ENCODE assay signal across 17 cellular contexts in the genomic region with DNA sequence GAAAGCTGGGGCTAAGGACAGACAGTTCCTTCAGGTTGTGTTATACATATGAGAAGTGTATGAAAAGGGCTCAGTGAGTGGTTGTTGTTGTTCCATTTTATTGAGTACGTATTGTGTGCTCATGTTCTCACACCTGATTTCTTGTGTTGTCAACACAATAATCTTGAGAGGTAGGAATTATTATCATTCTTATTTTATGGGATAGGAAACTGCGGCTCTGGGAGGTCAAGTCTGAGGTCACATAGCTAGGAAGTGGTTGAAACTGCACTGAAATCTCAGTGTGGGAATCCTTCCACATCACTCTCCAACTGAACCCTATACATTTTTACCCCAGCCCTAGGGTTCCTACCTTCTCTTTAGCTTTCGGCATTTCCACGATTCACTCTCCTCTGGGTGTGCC.
A peak's percentile ranks its signal among the peaks of the same experiment; 100 is the strongest.
DNase-seq lines count a peak whose midpoint lies in the region; ATAC-seq and TF ChIP-seq lines count a peak whose summit lies in the region.
"Had no signal": no experiment of that assay in that cellular context is flagged by ENCODE, and none has a peak within 500 bp of the region (broad histone marks: within the 10 kb centered on the region; RNA-seq: fewer than 3 reads in every experiment).

No MANE protein-coding gene starts in this region.

- no peaks in the 10 kb centered on the region for H3K9me3 ChIP-seq in OCI-LY1 (ENCODE audit: low read length)
- H3K9me3 ChIP-seq: adrenal gland had no signal

- no peaks in the 10 kb centered on the region for H3K36me3 ChIP-seq in OCI-LY1 (ENCODE audit: insufficient read depth, low read length)
- H3K36me3 ChIP-seq: adrenal gland had no signal

- CTCF ChIA-PET in GM10248 (lab: Yijun Ruan, JAX): interaction anchor here (2.1 to 6.1 kb wide), 2 partner anchors 13 to 142 kb away, joined by 4 to 41 read pairs; no protein-coding TSS in a partner anchor

- H3K4me1 ChIP-seq in OCI-LY1 (ENCODE audit: insufficient read depth, low read length, severe bottlenecking): peaks cover 100% of the 10 kb centered on the region

- H3K27ac Mint-ChIP-seq in activated T-cell treated with anti-CD3 and anti-CD28 coated beads, Interleukin-2, amount 50 U/mL, for 24 hours: peak overlapping the region; percentile 79
- peak overlapping the region; percentile 79 for H3K27ac Mint-ChIP-seq in dendritic cell treated with granulocyte-macrophage colony-stimulating factor and Interleukin-4, amounts not matched to agents 40 ng/mL and 50 ng/mL, for 4 days
- peak overlapping the region; percentile 97 for H3K27ac Mint-ChIP-seq in stimulated activated effector memory CD8-positive, alpha-beta T cell treated with anti-CD3 and anti-CD28 coated beads, Interleukin-12 subunit alpha, Interleukin-12 subunit beta, amount 100 ng/mL, for 72 hours

- DNase-seq in activated T-cell treated with anti-CD3 and anti-CD28 coated beads, Interleukin-2, amount 50 U/mL, for 24 hours: no peak
- no peak for DNase-seq in activated T-cell treated with anti-CD3 and anti-CD28 coated beads, Interleukin-2, amount 50 U/mL, for 4 hours
- DNase-seq in stimulated activated effector memory CD8-positive, alpha-beta T cell treated with anti-CD3 and anti-CD28 coated beads, Interleukin-12 subunit alpha, Interleukin-12 subunit beta, amount 100 ng/mL, for 72 hours (ENCODE audit: low spot score in 2 of 2): no peak
- DNase-seq in GM10248 (ENCODE audit: extremely low spot score) (no peak), NCI-H524 (lab: John Stamatoyannopoulos, UW) (no peak)
- DNase-seq: ACHN; hypothalamus; kidney glomerular epithelial cell; NCI-H187; NCI-H446 treated with DMSO at 0.1 percent for 48 hours; stimulated activated CD4-positive, alpha-beta T cell treated with anti-CD3 and anti-CD28 coated beads, Interleukin-12 subunit alpha, Interleukin-12 subunit beta, amount 100 ng/mL, for 4 hours had no signal

- no peaks in the 10 kb centered on the region for H3K9me2 ChIP-seq in OCI-LY1 (ENCODE audit: low read depth, low read length)

- H3K4me3 Mint-ChIP-seq in activated T-cell treated with anti-CD3 and anti-CD28 coated beads, Interleukin-2, amount 50 U/mL, for 24 hours: no peak overlapping the region
- no peak overlapping the region for H3K4me3 Mint-ChIP-seq in activated T-cell treated with anti-CD3 and anti-CD28 coated beads, Interleukin-2, amount 50 U/mL, for 4 hours
- H3K4me3 Mint-ChIP-seq in dendritic cell treated with granulocyte-macrophage colony-stimulating factor and Interleukin-4, amounts not matched to agents 40 ng/mL and 50 ng/mL, for 4 days: no peak overlapping the region
- peak overlapping the region; percentile 50 for H3K4me3 Mint-ChIP-seq in stimulated activated effector memory CD8-positive, alpha-beta T cell treated with anti-CD3 and anti-CD28 coated beads, Interleukin-12 subunit alpha, Interleukin-12 subunit beta, amount 100 ng/mL, for 72 hours

- intact Hi-C loops in dendritic cell treated with granulocyte-macrophage colony-stimulating factor and Interleukin-4, amounts not matched to agents 40 ng/mL and 50 ng/mL, for 4 days (cut with micrococcal nuclease): no loop called here

- H3K79me2 ChIP-seq in OCI-LY1 (ENCODE audit: insufficient read depth, low read length): no peaks in the 10 kb centered on the region

- H2AFZ ChIP-seq in OCI-LY1 (ENCODE audit: low read length): no peak overlapping the region

- H3K27me3 Mint-ChIP-seq in activated T-cell treated with anti-CD3 and anti-CD28 coated beads, Interleukin-2, amount 50 U/mL, for 24 hours: no peaks in the 10 kb centered on the region
- no peaks in the 10 kb centered on the region for H3K27me3 Mint-ChIP-seq in activated T-cell treated with anti-CD3 and anti-CD28 coated beads, Interleukin-2, amount 50 U/mL, for 4 hours (ENCODE audit: low read depth)
- no peaks in the 10 kb centered on the region for H3K27me3 Mint-ChIP-seq in dendritic cell treated with granulocyte-macrophage colony-stimulating factor and Interleukin-4, amounts not matched to agents 40 ng/mL and 50 ng/mL, for 4 days

- H3K9me3 Mint-ChIP-seq in activated T-cell treated with anti-CD3 and anti-CD28 coated beads, Interleukin-2, amount 50 U/mL, for 24 hours: peaks cover 6% of the 10 kb centered on the region
- H3K9me3 Mint-ChIP-seq in activated T-cell treated with anti-CD3 and anti-CD28 coated beads, Interleukin-2, amount 50 U/mL, for 4 hours: no peaks in the 10 kb centered on the region
- H3K9me3 Mint-ChIP-seq in dendritic cell treated with granulocyte-macrophage colony-stimulating factor and Interleukin-4, amounts not matched to agents 40 ng/mL and 50 ng/mL, for 4 days: no peaks in the 10 kb centered on the region
- no peaks in the 10 kb centered on the region for H3K9me3 Mint-ChIP-seq in stimulated activated effector memory CD8-positive, alpha-beta T cell treated with anti-CD3 and anti-CD28 coated beads, Interleukin-12 subunit alpha, Interleukin-12 subunit beta, amount 100 ng/mL, for 72 hours

- TF ChIP-seq CTCF in OCI-LY1 (IDR thresholded peaks at IDR 0.05; ENCODE audit: low read length): no peak
- no peak for TF ChIP-seq CTCF in GM10248 (IDR thresholded peaks at IDR 0.05; ENCODE audit: control extremely low read depth, extremely low read depth, low read depth, missing control alignments)

- no peak for ATAC-seq in activated T-cell treated with anti-CD3 and anti-CD28 coated beads, Interleukin-2, amount 50 U/mL, for 4 hours
- ATAC-seq in stimulated activated effector memory CD8-positive, alpha-beta T cell treated with anti-CD3 and anti-CD28 coated beads, Interleukin-12 subunit alpha, Interleukin-12 subunit beta, amount 100 ng/mL, for 72 hours: no peak
- no peak for ATAC-seq in HG03175 (IDR thresholded peaks at IDR 0.05; ENCODE audit: unreplicated experiment)
- ATAC-seq: GM12878, Right ventricle myocardium inferior had no signal

- peaks cover 54% of the 10 kb centered on the region for H3K4me1 Mint-ChIP-seq in activated T-cell treated with anti-CD3 and anti-CD28 coated beads, Interleukin-2, amount 50 U/mL, for 24 hours (ENCODE audit: low read depth)
- peaks cover 57% of the 10 kb centered on the region for H3K4me1 Mint-ChIP-seq in activated T-cell treated with anti-CD3 and anti-CD28 coated beads, Interleukin-2, amount 50 U/mL, for 4 hours (ENCODE audit: low read depth)
- peaks cover 81% of the 10 kb centered on the region for H3K4me1 Mint-ChIP-seq in dendritic cell treated with granulocyte-macrophage colony-stimulating factor and Interleukin-4, amounts not matched to agents 40 ng/mL and 50 ng/mL, for 4 days (ENCODE audit: low read depth)
- H3K4me1 Mint-ChIP-seq in stimulated activated effector memory CD8-positive, alpha-beta T cell treated with anti-CD3 and anti-CD28 coated beads, Interleukin-12 subunit alpha, Interleukin-12 subunit beta, amount 100 ng/mL, for 72 hours: peaks cover 56% of the 10 kb centered on the region

- H4K20me1 ChIP-seq in OCI-LY1 (ENCODE audit: insufficient read depth, low read length): no peaks in the 10 kb centered on the region

- peak overlapping the region; percentile 100 for H3K27ac ChIP-seq in OCI-LY1 (ENCODE audit: low read depth, low read length, poor library complexity, severe bottlenecking)

- no peak overlapping the region; the same call in 1 of the 2 replicates for H3K9ac ChIP-seq in OCI-LY1 (ENCODE audit: low read length)

- H3F3A ChIP-seq in OCI-LY1 (ENCODE audit: insufficient read depth, low read length): peaks cover 9% of the 10 kb centered on the region; the same call in 1 of the 2 replicates

- no peak overlapping the region for H3K4me2 ChIP-seq in OCI-LY1 (ENCODE audit: low read length)

- H3K36me3 Mint-ChIP-seq in activated T-cell treated with anti-CD3 and anti-CD28 coated beads, Interleukin-2, amount 50 U/mL, for 24 hours (ENCODE audit: low read depth): no peaks in the 10 kb centered on the region
- no peaks in the 10 kb centered on the region for H3K36me3 Mint-ChIP-seq in activated T-cell treated with anti-CD3 and anti-CD28 coated beads, Interleukin-2, amount 50 U/mL, for 4 hours (ENCODE audit: insufficient read depth)
- no peaks in the 10 kb centered on the region for H3K36me3 Mint-ChIP-seq in dendritic cell treated with granulocyte-macrophage colony-stimulating factor and Interleukin-4, amounts not matched to agents 40 ng/mL and 50 ng/mL, for 4 days (ENCODE audit: low read depth)
- H3K36me3 Mint-ChIP-seq in stimulated activated effector memory CD8-positive, alpha-beta T cell treated with anti-CD3 and anti-CD28 coated beads, Interleukin-12 subunit alpha, Interleukin-12 subunit beta, amount 100 ng/mL, for 72 hours: peaks cover 10% of the 10 kb centered on the region

- no peak overlapping the region for H3K4me3 ChIP-seq in OCI-LY1 (ENCODE audit: low read depth, low read length, poor library complexity, severe bottlenecking)
- H3K4me3 ChIP-seq: adrenal gland, GM12878 had no signal

- POLR2A ChIA-PET in GM10248 (lab: Yijun Ruan, JAX): no interaction called here

- H3K27me3 ChIP-seq in OCI-LY1 (ENCODE audit: insufficient read depth, low read length): no peaks in the 10 kb centered on the region
- H3K27me3 ChIP-seq: adrenal gland had no signal
